Comparison of ENCODE assay signal across 8 cellular contexts in the genomic region with DNA sequence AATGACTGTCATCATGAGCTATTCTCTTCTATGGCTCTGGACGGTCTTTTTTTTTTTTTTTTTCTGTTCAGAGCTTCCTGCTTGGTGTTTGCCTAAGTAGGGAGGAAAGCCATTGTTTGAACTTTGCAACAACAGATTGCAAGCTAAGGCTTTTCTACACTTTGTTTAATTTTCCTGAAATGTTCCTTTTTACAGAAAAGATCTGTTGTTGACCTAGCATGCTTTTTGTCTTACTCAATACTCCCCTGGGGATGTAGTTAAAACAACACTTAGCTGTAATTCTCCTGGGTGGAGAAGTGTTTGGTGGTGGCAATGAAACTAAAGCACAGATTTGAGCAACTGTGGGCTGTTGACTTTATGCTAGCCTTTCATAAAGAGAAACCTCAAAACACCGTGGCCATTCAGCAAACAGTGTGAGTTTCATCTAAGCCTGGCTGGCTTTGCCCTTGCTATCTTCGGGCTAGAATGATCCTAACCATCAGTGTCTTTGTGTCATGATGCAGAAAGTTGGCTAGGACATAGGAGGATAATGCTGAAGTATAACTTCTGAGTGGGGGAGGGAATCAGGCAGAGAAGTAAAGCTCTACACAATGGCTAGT.
DNase-seq lines count a peak whose midpoint lies in the region; ATAC-seq and TF ChIP-seq lines count a peak whose summit lies in the region.

No MANE protein-coding gene starts in this region.

- DNase-seq in NOMO-1 treated with DMSO at 0.1 percent for 48 hours (lab: John Stamatoyannopoulos, UW; ENCODE audit: unreplicated experiment) (peak; percentile 38), NOMO-1 treated with dmso at 0.1 percent for 144 hours (lab: John Stamatoyannopoulos, UW; ENCODE audit: unreplicated experiment) (no peak), fibroblast of the conjunctiva (ENCODE audit: low read depth) (peak; percentile 44), stromal cell of bone marrow (ENCODE audit: low read depth) (peak; percentile 42), DMS79 treated with DMSO at 0.1 percent for 48 hours (lab: John Stamatoyannopoulos, UW) (no peak)
- no peak for DNase-seq in activated effector memory CD4-positive, alpha-beta T cell treated with anti-CD3 and anti-CD28 coated beads, Interleukin-2, amount 50 U/mL, for 16 hours

- H3K9me3 ChIP-seq in OCI-LY3 (ENCODE audit: insufficient read depth, low read length) = no peaks in the 10 kb centered on the region

- no peak for TF ChIP-seq CTCF in OCI-LY3 (IDR thresholded peaks at IDR 0.05; ENCODE audit: low read depth, low read length)

- H3K36me3 ChIP-seq in OCI-LY3 (replicated peaks; ENCODE audit: low read depth, low read length) = no peaks in the 10 kb centered on the region

- no peak overlapping the region for H3K27ac ChIP-seq in OCI-LY3 (ENCODE audit: low read length)

- peak; percentile 85 for ATAC-seq in HG02759 (IDR thresholded peaks at IDR 0.05; ENCODE audit: unreplicated experiment)

- no peak overlapping the region for H2AFZ ChIP-seq in OCI-LY3 (ENCODE audit: low read depth, low read length)

- H3K4me1 ChIP-seq in OCI-LY3 (ENCODE audit: low read length) = peaks cover 42% of the 10 kb centered on the region

- no peaks in the 10 kb centered on the region for H4K20me1 ChIP-seq in OCI-LY3 (ENCODE audit: insufficient read depth, low read length)

- peak overlapping the region; percentile 30 for H3K4me2 ChIP-seq in OCI-LY3 (ENCODE audit: low read length)

- H3K4me3 ChIP-seq in OCI-LY3 (ENCODE audit: low read length) = 0 out of 2 replicates have a peak overlapping the region, but pooled peaks have one; percentile 11

- no peak overlapping the region for H3K9ac ChIP-seq in OCI-LY3 (ENCODE audit: low read length)

- H3K27me3 ChIP-seq in OCI-LY3 (ENCODE audit: low read depth, low read length) = peaks cover 22% of the 10 kb centered on the region

- no peaks in the 10 kb centered on the region for H3K79me2 ChIP-seq in OCI-LY3 (ENCODE audit: low read length)

Comparison
In these comparisons a context has a peak if more than half of its experiments do, and no peak if none do; other contexts are left out.
1. DNase-seq: peak in NOMO-1 treated with DMSO at 0.1 percent for 48 hours (single experiment), fibroblast of the conjunctiva (single experiment) and stromal cell of bone marrow (single experiment); none in NOMO-1 treated with dmso at 0.1 percent for 144 hours (single experiment), DMS79 treated with DMSO at 0.1 percent for 48 hours (single experiment) and activated effector memory CD4-positive, alpha-beta T cell treated with anti-CD3 and anti-CD28 coated beads, Interleukin-2, amount 50 U/mL, for 16 hours (single experiment).